In genomic region chr11:65884716-65885092, GRCh38 we compare ENCODE assay signal across 8 cellular contexts. TPM values are rescaled to one million over a fixed set of nuclear protein-coding genes. Genes with fewer than 3 reads are reported as not detected.
A peak's percentile ranks its signal among the peaks of the same experiment; 100 is the strongest.
DNase-seq lines count a peak whose midpoint lies in the region; ATAC-seq and TF ChIP-seq lines count a peak whose summit lies in the region.

No MANE protein-coding gene starts in this region.

- H3K4me1 Mint-ChIP-seq in naive thymus-derived CD8-positive, alpha-beta T cell: peaks cover 29 to 84% (median 70%) of the 10 kb centered on the region in 4 donors
- peaks cover 82% of the 10 kb centered on the region for H3K4me1 Mint-ChIP-seq in stimulated activated naive CD8-positive, alpha-beta T cell treated with anti-CD3 and anti-CD28 coated beads, Interleukin-15, amount 100 ng/mL, for 72 hours

- H3K4me3 ChIP-seq in OCI-LY3 (ENCODE audit: low read length): no peak overlapping the region

- H3K4me3 Mint-ChIP-seq in naive thymus-derived CD8-positive, alpha-beta T cell: peak overlapping the region in 6 of 10 donors; percentile 16 to 79 (median 32)
- H3K4me3 Mint-ChIP-seq in stimulated activated naive CD8-positive, alpha-beta T cell treated with anti-CD3 and anti-CD28 coated beads, Interleukin-15, amount 100 ng/mL, for 72 hours: no peak overlapping the region

- H3K27ac Mint-ChIP-seq in naive thymus-derived CD8-positive, alpha-beta T cell: peak overlapping the region; percentile 51 to 90 (median 77)
- no peak overlapping the region for H3K27ac Mint-ChIP-seq in stimulated activated naive CD8-positive, alpha-beta T cell treated with anti-CD3 and anti-CD28 coated beads, Interleukin-15, amount 100 ng/mL, for 72 hours

- no peaks in the 10 kb centered on the region for H3K27me3 ChIP-seq in OCI-LY3 (ENCODE audit: low read depth, low read length)

- H3K4me2 ChIP-seq in OCI-LY3 (ENCODE audit: low read length): no peak overlapping the region

- H3K36me3 ChIP-seq in OCI-LY3 (replicated peaks; ENCODE audit: low read depth, low read length): peaks cover 43% of the 10 kb centered on the region

- H2AFZ ChIP-seq in OCI-LY3 (ENCODE audit: low read depth, low read length): no peak overlapping the region

- no peaks in the 10 kb centered on the region for H3K9me3 Mint-ChIP-seq in naive thymus-derived CD8-positive, alpha-beta T cell
- no peaks in the 10 kb centered on the region for H3K9me3 Mint-ChIP-seq in stimulated activated naive CD8-positive, alpha-beta T cell treated with anti-CD3 and anti-CD28 coated beads, Interleukin-15, amount 100 ng/mL, for 72 hours

- DNase-seq in COLO829 (ENCODE audit: low spot score) (peak; percentile 84), HUDEP-2 (lab: John Stamatoyannopoulos, UW; ENCODE audit: unreplicated experiment in 76 of 76) (peak in 68 of 76 experiments; percentile 14 to 84 (median 62)), activated T-cell treated with anti-CD3 and anti-CD28 coated beads for 4 hours (peak; percentile 73)
- DNase-seq in naive thymus-derived CD8-positive, alpha-beta T cell: peak; percentile 69 to 86 (median 81)
- DNase-seq in stimulated activated naive CD8-positive, alpha-beta T cell treated with anti-CD3 and anti-CD28 coated beads, Interleukin-15, amount 100 ng/mL, for 72 hours: peak; percentile 81 to 83

- POLR2A ChIA-PET in naive thymus-derived CD8-positive, alpha-beta T cell (lab: Charles Lee): interaction anchor here (0.6 to 16.8 kb wide), 19 partner anchors 9 to 428 kb away, joined by 3 to 405 read pairs (median 5); partner anchors contain the start of genes AP5B1, BANF1, CFL1 and CTSW

- ATAC-seq in esophagus mucosa (peak; percentile 34), HG03342 (IDR thresholded peaks at IDR 0.05; ENCODE audit: unreplicated experiment) (no peak)
- peak; percentile 48 to 52 for ATAC-seq in naive thymus-derived CD8-positive, alpha-beta T cell
- peak; percentile 46 for ATAC-seq in stimulated activated naive CD8-positive, alpha-beta T cell treated with anti-CD3 and anti-CD28 coated beads, Interleukin-15, amount 100 ng/mL, for 72 hours

- no peak overlapping the region for H3K27ac ChIP-seq in OCI-LY3 (ENCODE audit: low read length)

- no peaks in the 10 kb centered on the region for H3K27me3 Mint-ChIP-seq in naive thymus-derived CD8-positive, alpha-beta T cell
- H3K27me3 Mint-ChIP-seq in stimulated activated naive CD8-positive, alpha-beta T cell treated with anti-CD3 and anti-CD28 coated beads, Interleukin-15, amount 100 ng/mL, for 72 hours: no peaks in the 10 kb centered on the region

- H3K79me2 ChIP-seq in OCI-LY3 (ENCODE audit: low read length): peaks cover 10% of the 10 kb centered on the region

- peaks cover 16% of the 10 kb centered on the region for H3K4me1 ChIP-seq in OCI-LY3 (ENCODE audit: low read length)

- H4K20me1 ChIP-seq in OCI-LY3 (ENCODE audit: insufficient read depth, low read length): no peaks in the 10 kb centered on the region

- H3K36me3 Mint-ChIP-seq in naive thymus-derived CD8-positive, alpha-beta T cell: peaks cover 0 to 33% (median 2%) of the 10 kb centered on the region in 3 donors

- TF ChIP-seq CTCF in OCI-LY3 (IDR thresholded peaks at IDR 0.05; ENCODE audit: low read depth, low read length): peak; percentile 100

- no peak overlapping the region for H3K9ac ChIP-seq in OCI-LY3 (ENCODE audit: low read length)

- no peaks in the 10 kb centered on the region for H3K9me3 ChIP-seq in OCI-LY3 (ENCODE audit: insufficient read depth, low read length)

RNA-seq across cellular contexts. Expression of gene FIBP, which starts 3.6 kb away (rescaled TPM):
- 42.3 TPM for total RNA-seq in esophagus mucosa
- 10 to 100 TPM; 33.0 to 35.6 TPM for total RNA-seq in naive thymus-derived CD8-positive, alpha-beta T cell
- 10 to 100 TPM; 74.9 to 97.6 (median 86.0) TPM for polyA plus RNA-seq in naive thymus-derived CD8-positive, alpha-beta T cell

RNA-seq across cellular contexts. Expression of gene CTSW, which starts 5.1 kb away (rescaled TPM):
- total RNA-seq in esophagus mucosa: not detected
- 10 to 100 TPM; 52.1 to 52.6 TPM for total RNA-seq in naive thymus-derived CD8-positive, alpha-beta T cell
- polyA plus RNA-seq in naive thymus-derived CD8-positive, alpha-beta T cell: 100 to 1,000 TPM; 255 to 495 (median 475) TPM

RNA-seq across cellular contexts. Expression of gene CCDC85B, which starts 5.8 kb away (rescaled TPM):
- 15.3 TPM for total RNA-seq in esophagus mucosa
- total RNA-seq in naive thymus-derived CD8-positive, alpha-beta T cell: 10 to 100 TPM; 25.8 to 29.5 TPM
- polyA plus RNA-seq in naive thymus-derived CD8-positive, alpha-beta T cell: 10 to 100 TPM; 77.2 to 83.6 (median 83.0) TPM

RNA-seq across cellular contexts. Expression of gene EFEMP2, which starts 12.1 kb away (rescaled TPM):
- 4.6 TPM for total RNA-seq in esophagus mucosa
- 10 to 100 TPM; 15.2 to 16.9 TPM for total RNA-seq in naive thymus-derived CD8-positive, alpha-beta T cell
- polyA plus RNA-seq in naive thymus-derived CD8-positive, alpha-beta T cell: 1 to 10 TPM in 2 of 3 donors, not detected in 1; 1.8 to 2.5 TPM

RNA-seq across cellular contexts. Expression of gene FOSL1, which starts 15.5 kb away (rescaled TPM):
- 28.9 TPM for total RNA-seq in esophagus mucosa
- not detected for total RNA-seq in naive thymus-derived CD8-positive, alpha-beta T cell
- polyA plus RNA-seq in naive thymus-derived CD8-positive, alpha-beta T cell: under 1 TPM in 2 of 3 donors, not detected in 1; 0.17 to 0.22 TPM

Comparison
In these comparisons a context has a peak if more than half of its experiments do, and no peak if none do; other contexts are left out.
1. H3K27ac Mint-ChIP-seq: peak in naive thymus-derived CD8-positive, alpha-beta T cell (10 of 10); none in stimulated activated naive CD8-positive, alpha-beta T cell treated with anti-CD3 and anti-CD28 coated beads, Interleukin-15, amount 100 ng/mL, for 72 hours (0 of 2).
2. H3K4me3 Mint-ChIP-seq: peak in naive thymus-derived CD8-positive, alpha-beta T cell (6 of 10); none in stimulated activated naive CD8-positive, alpha-beta T cell treated with anti-CD3 and anti-CD28 coated beads, Interleukin-15, amount 100 ng/mL, for 72 hours (0 of 2).
3. RNA of gene CTSW, which starts 5.1 kb away (total RNA-seq): 52.1 to 52.6 TPM in naive thymus-derived CD8-positive, alpha-beta T cell; not detected in esophagus mucosa (single experiment); every median in the first group is over 10 times any median in the second.
4. Peak in every context shown above with its lines, with median percentiles within 50 percentile points of each other: DNase-seq.